33 cellular contexts compared by ENCODE assay signal in genomic region chr16:3662601-3663000, GRCh38.
"Had no signal": no experiment of that assay in that cellular context is flagged by ENCODE, and none has a peak within 500 bp of the region (broad histone marks: within the 10 kb centered on the region; RNA-seq: fewer than 3 reads in every experiment).

No MANE protein-coding gene starts in this region.

- FAIRE-seq: keratinocyte, urothelium cell line had no signal

- H2AFZ ChIP-seq: hepatocyte had no signal

- H3K4me3 Mint-ChIP-seq: activated CD4-positive, alpha-beta T cell treated with anti-CD3 and anti-CD28 coated beads, Interleukin-2, amount 10 ng/mL, durations not matched to agents 24 days and 14 days; activated CD8-positive, alpha-beta T cell treated with anti-CD3 and anti-CD28 coated beads for 36 hours; activated naive CD4-positive, alpha-beta T cell treated with anti-CD3 and anti-CD28 coated beads, Interleukin-2, amount 50 U/mL, for 24 hours; activated T-cell treated with anti-CD3 and anti-CD28 coated beads, Interleukin-2, amount 50 U/mL, for 4 hours; activated T-helper 17 cell treated with anti-CD3 and anti-CD28 coated beads, Interleukin-2, amount 50 U/mL, for 72 hours; brain; nephron; stimulated activated naive CD8-positive, alpha-beta T cell treated with anti-CD3 and anti-CD28 coated beads, Interleukin-15, Interleukin-2, amounts not matched to agents 100 ng/mL and 50 ng/mL, for 24 hours; T-helper 17 cell had no signal

- H3K4me1 Mint-ChIP-seq: brain, nephron had no signal

- H3K4me2 ChIP-seq: hepatocyte had no signal

- H3K27ac ChIP-seq: adrenal gland, ascending aorta, coronary artery, dorsolateral prefrontal cortex, gastrocnemius medialis, hepatocyte, ovary, skin epidermis, thoracic aorta, WERI-Rb-1 had no signal

- H3K4me3 ChIP-seq: adrenal gland, ascending aorta, coronary artery, dorsolateral prefrontal cortex, gastrocnemius medialis, hepatocyte, lung, ovary, skin epidermis, thoracic aorta had no signal

- H3K27ac Mint-ChIP-seq: activated CD4-positive, alpha-beta T cell treated with anti-CD3 and anti-CD28 coated beads, Interleukin-2, amount 10 ng/mL, durations not matched to agents 24 days and 14 days; activated CD8-positive, alpha-beta T cell treated with anti-CD3 and anti-CD28 coated beads for 36 hours; activated T-helper 17 cell treated with anti-CD3 and anti-CD28 coated beads, Interleukin-2, amount 50 U/mL, for 72 hours; brain; nephron; progenitor cell of endocrine pancreas; stimulated activated naive CD8-positive, alpha-beta T cell treated with anti-CD3 and anti-CD28 coated beads, Interleukin-15, Interleukin-2, amounts not matched to agents 100 ng/mL and 50 ng/mL, for 24 hours; T-helper 17 cell had no signal

- H3K9me3 ChIP-seq: adrenal gland, ascending aorta, gastrocnemius medialis, ovary, thoracic aorta had no signal

- H3K27me3 ChIP-seq: adrenal gland, ascending aorta, dorsolateral prefrontal cortex, gastrocnemius medialis, hepatocyte, ovary had no signal

- H3K9me3 Mint-ChIP-seq: activated CD4-positive, alpha-beta T cell treated with anti-CD3 and anti-CD28 coated beads, Interleukin-2, amount 10 ng/mL, durations not matched to agents 24 days and 14 days; activated CD8-positive, alpha-beta T cell treated with anti-CD3 and anti-CD28 coated beads for 36 hours; activated naive CD4-positive, alpha-beta T cell treated with anti-CD3 and anti-CD28 coated beads, Interleukin-2, amount 50 U/mL, for 24 hours; activated T-cell treated with anti-CD3 and anti-CD28 coated beads, Interleukin-2, amount 50 U/mL, for 4 hours; activated T-helper 17 cell treated with anti-CD3 and anti-CD28 coated beads, Interleukin-2, amount 50 U/mL, for 72 hours; brain; nephron; stimulated activated naive CD8-positive, alpha-beta T cell treated with anti-CD3 and anti-CD28 coated beads, Interleukin-15, Interleukin-2, amounts not matched to agents 100 ng/mL and 50 ng/mL, for 24 hours had no signal

- H3K27me3 Mint-ChIP-seq: activated CD4-positive, alpha-beta T cell treated with anti-CD3 and anti-CD28 coated beads, Interleukin-2, amount 10 ng/mL, durations not matched to agents 24 days and 14 days; activated CD8-positive, alpha-beta T cell treated with anti-CD3 and anti-CD28 coated beads for 36 hours; activated naive CD4-positive, alpha-beta T cell treated with anti-CD3 and anti-CD28 coated beads, Interleukin-2, amount 50 U/mL, for 24 hours; activated T-helper 17 cell treated with anti-CD3 and anti-CD28 coated beads, Interleukin-2, amount 50 U/mL, for 72 hours; brain; progenitor cell of endocrine pancreas; stimulated activated naive CD8-positive, alpha-beta T cell treated with anti-CD3 and anti-CD28 coated beads, Interleukin-15, Interleukin-2, amounts not matched to agents 100 ng/mL and 50 ng/mL, for 24 hours; T-helper 17 cell had no signal

- DNase-seq: activated CD4-positive, alpha-beta T cell treated with anti-CD3 and anti-CD28 coated beads, Interleukin-2, amount 10 ng/mL, durations not matched to agents 24 days and 14 days; activated CD8-positive, alpha-beta T cell treated with anti-CD3 and anti-CD28 coated beads for 36 hours; activated gamma-delta T cell treated with Interleukin-2 at 50 U/mL for 16 hours; activated T-cell treated with anti-CD3 and anti-CD28 coated beads, Interleukin-2, amount 50 U/mL, for 4 hours; adrenal gland; dorsolateral prefrontal cortex; effector memory CD4-positive, alpha-beta T cell; gastrocnemius medialis; glutamatergic neuron; left colon; stimulated activated CD4-positive, alpha-beta T cell treated with anti-CD3 and anti-CD28 coated beads, Interleukin-12 subunit alpha, Interleukin-12 subunit beta, amount 100 ng/mL, for 4 hours; stimulated activated CD4-positive, alpha-beta T cell treated with anti-CD3 and anti-CD28 coated beads, Interleukin-4, amount 100 ng/mL, for 1 hour; T-helper 17 cell; T1000; trophoblast cell; WERI-Rb-1 had no signal

- H3K36me3 ChIP-seq: ovary had no signal

- ATAC-seq: activated CD4-positive, CD25-positive, alpha-beta regulatory T cell treated with anti-CD3 and anti-CD28 coated beads, Interleukin-2, amount 50 U/mL, for 24 hours; activated CD8-positive, alpha-beta T cell treated with anti-CD3 and anti-CD28 coated beads for 36 hours; activated T-cell treated with anti-CD3 and anti-CD28 coated beads, Interleukin-2, amount 50 U/mL, for 4 hours; activated T-helper 17 cell treated with anti-CD3 and anti-CD28 coated beads, Interleukin-2, amount 50 U/mL, for 72 hours; gastrocnemius medialis; left colon; sciatic nerve; T-helper 17 cell had no signal

- H3K4me1 ChIP-seq: adrenal gland, ascending aorta, gastrocnemius medialis had no signal
